13 cellular contexts compared by ENCODE assay signal in the genomic region with DNA sequence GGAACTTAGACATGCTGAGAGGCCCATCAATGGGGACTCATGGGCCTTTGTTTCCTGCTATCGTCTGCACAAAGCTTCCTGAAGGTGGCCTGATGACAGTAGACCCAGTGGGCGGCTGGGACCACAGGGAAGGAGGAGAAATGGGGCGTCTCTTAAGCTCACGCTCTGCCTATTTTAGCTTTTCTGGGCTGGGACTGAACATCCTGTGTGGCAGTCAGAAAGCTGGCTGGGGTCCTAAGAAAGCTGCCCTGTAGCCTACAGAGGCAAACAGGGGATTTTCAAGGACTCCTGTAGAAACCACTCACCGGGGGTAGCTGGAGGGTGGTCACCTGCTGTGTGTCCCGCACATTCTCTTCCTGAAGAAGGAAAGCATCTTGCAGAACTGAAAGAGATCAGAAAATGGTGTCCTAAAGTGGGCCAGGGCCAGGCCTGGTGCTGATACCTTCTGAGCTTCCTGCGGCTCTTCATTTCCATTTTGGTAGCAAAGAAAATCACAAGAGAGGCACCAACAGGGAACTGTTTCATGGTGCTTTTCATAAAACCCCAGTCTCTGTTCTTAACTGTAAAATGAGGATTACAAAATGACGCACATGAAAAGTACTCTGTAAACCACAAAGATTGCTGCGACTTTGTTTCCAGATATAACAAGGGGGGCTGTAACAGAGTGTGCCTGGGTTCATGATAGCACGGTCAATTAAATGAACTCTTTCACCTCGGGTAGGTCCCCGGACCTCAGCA. TPM values are rescaled to one million over a fixed set of nuclear protein-coding genes. Genes with fewer than 3 reads are reported as not detected.
DNase-seq lines count a peak whose midpoint lies in the region; ATAC-seq, FAIRE-seq and TF ChIP-seq lines count a peak whose summit lies in the region.
"Had no signal": no experiment of that assay in that cellular context is flagged by ENCODE, and none has a peak within 500 bp of the region (broad histone marks: within the 10 kb centered on the region; RNA-seq: fewer than 3 reads in every experiment).

No MANE protein-coding gene starts in this region.

- peak overlapping the region; percentile 79 for H3K4me2 ChIP-seq in OCI-LY3 (ENCODE audit: low read length)
- H3K4me2 ChIP-seq in endothelial cell of umbilical vein (ENCODE audit: insufficient read depth, low read length): no peak overlapping the region

- intact Hi-C loops in endothelial cell of umbilical vein (cut with micrococcal nuclease): no loop called here

- dilution Hi-C loops in endothelial cell of umbilical vein (cut with MboI; ENCODE audit: extremely low pct_ligation_motif_present, low sequenced_read_pairs): no loop called here

- peak overlapping the region; percentile 92 for H3K27ac ChIP-seq in OCI-LY3 (ENCODE audit: low read length)
- H3K27ac ChIP-seq in endothelial cell of umbilical vein (ENCODE audit: insufficient read depth, low read depth, low read length): no peak overlapping the region

- FAIRE-seq in endothelial cell of umbilical vein (lab: Jason Lieb, UNC): peak; percentile 52
- FAIRE-seq in GM12891 (lab: Jason Lieb, UNC): no peak
- FAIRE-seq: urothelium cell line had no signal

- H3K79me2 ChIP-seq in OCI-LY3 (ENCODE audit: low read length): peaks cover 7% of the 10 kb centered on the region
- peaks cover 5% of the 10 kb centered on the region for H3K79me2 ChIP-seq in endothelial cell of umbilical vein (ENCODE audit: control insufficient read depth, insufficient read depth, low read length)

- no peak overlapping the region for H2AFZ ChIP-seq in OCI-LY3 (ENCODE audit: low read depth, low read length)
- no peak overlapping the region for H2AFZ ChIP-seq in endothelial cell of umbilical vein (ENCODE audit: low read depth, low read length)

- peaks cover 57% of the 10 kb centered on the region for H3K4me1 ChIP-seq in OCI-LY3 (ENCODE audit: low read length)
- peaks cover 4% of the 10 kb centered on the region for H3K4me1 ChIP-seq in endothelial cell of umbilical vein (ENCODE audit: control insufficient read depth, extremely low read depth, insufficient read depth, low read length)

- H3K27me3 ChIP-seq in OCI-LY3 (ENCODE audit: low read depth, low read length): no peaks in the 10 kb centered on the region
- no peaks in the 10 kb centered on the region for H3K27me3 ChIP-seq in endothelial cell of umbilical vein (ENCODE audit: control insufficient read depth in 2 of 2, insufficient read depth in 2 of 2, low read length in 2 of 2)

- H3K9me3 ChIP-seq in OCI-LY3 (ENCODE audit: insufficient read depth, low read length) (no peaks in the 10 kb centered on the region), endothelial cell of umbilical vein (replicated peaks; ENCODE audit: control insufficient read depth, insufficient read depth, low read length) (no peaks in the 10 kb centered on the region)

- H3K9ac ChIP-seq in OCI-LY3 (ENCODE audit: low read length) (peak overlapping the region; percentile 69), endothelial cell of umbilical vein (replicated peaks; ENCODE audit: extremely low read depth, insufficient read depth, low read length) (no peak overlapping the region)

- no peak for TF ChIP-seq POLR2A in endothelial cell of umbilical vein (IDR thresholded peaks at IDR 0.05; ENCODE audit: low read depth, low read length)
- TF ChIP-seq POLR2A in GM12891 (IDR thresholded peaks at IDR 0.05; ENCODE audit: low read depth, low read length): no peak

- BruUV-seq in endothelial cell of umbilical vein (replicated peaks; lab: Mats Ljungman, UMichigan): no TSS peak

- peak; percentile 28 for ATAC-seq in GM18520 (IDR thresholded peaks at IDR 0.05; ENCODE audit: unreplicated experiment)
- peak; percentile 42 for ATAC-seq in GM21619 (IDR thresholded peaks at IDR 0.05; ENCODE audit: unreplicated experiment)
- no peak for ATAC-seq in GM18868 (IDR thresholded peaks at IDR 0.05; ENCODE audit: unreplicated experiment)

- TF ChIP-seq CTCF in OCI-LY3 (IDR thresholded peaks at IDR 0.05; ENCODE audit: low read depth, low read length): no peak
- no peak for TF ChIP-seq CTCF in endothelial cell of umbilical vein (IDR thresholded peaks at IDR 0.05; ENCODE audit: extremely low read depth in 1 of 2, insufficient read depth in 1 of 2, low read depth in 1 of 2, low read length in 2 of 2)

- H3K36me3 ChIP-seq in OCI-LY3 (replicated peaks; ENCODE audit: low read depth, low read length): peaks cover 62% of the 10 kb centered on the region
- peaks cover 8 to 20% of the 10 kb centered on the region in 2 experiments for H3K36me3 ChIP-seq in endothelial cell of umbilical vein (ENCODE audit: control insufficient read depth in 2 of 2, extremely low read depth in 1 of 2, insufficient read depth in 2 of 2, low read length in 2 of 2)

- H3K9me1 ChIP-seq in endothelial cell of umbilical vein (replicated peaks; ENCODE audit: control insufficient read depth, extremely low read depth, insufficient read depth, low read length): no peaks in the 10 kb centered on the region

- H3K4me3 ChIP-seq in OCI-LY3 (ENCODE audit: low read length) (peak overlapping the region; percentile 62), endothelial cell of umbilical vein (replicated peaks in 1 of 3; ENCODE audit: insufficient read depth in 1 of 3, low read depth in 1 of 3, low read length in 3 of 3) (no peak overlapping the region)

- CTCF ChIA-PET in endothelial cell of umbilical vein (lab: Charles Lee): no interaction called here

- H4K20me1 ChIP-seq in OCI-LY3 (ENCODE audit: insufficient read depth, low read length) (no peaks in the 10 kb centered on the region), endothelial cell of umbilical vein (replicated peaks; ENCODE audit: control insufficient read depth, extremely low read depth, insufficient read depth, low read length) (no peaks in the 10 kb centered on the region)

- DNase-seq in endothelial cell of umbilical vein (ENCODE audit: low read depth, low spot score) (no peak), epidermal melanocyte (ENCODE audit: insufficient read length, low spot score) (no peak), NCI-H187 treated with DMSO at 0.1 percent for 48 hours (lab: John Stamatoyannopoulos, UW) (no peak), GM12891 (ENCODE audit: insufficient read length, low spot score) (no peak)
- DNase-seq: activated effector memory CD4-positive, alpha-beta T cell treated with Interleukin-2 at 50 U/mL for 16 hours; DMS53; NCI-H82; SW 1271 had no signal

- POLR2A ChIA-PET in endothelial cell of umbilical vein (lab: Charles Lee): no interaction called here

TF ChIP-seq in endothelial cell of umbilical vein, 7 proteins besides CTCF, POLR2A, EP300 and RAD21:
- no peak for TF ChIP-seq GATA2 (IDR thresholded peaks at IDR 0.05; ENCODE audit: insufficient read depth, insufficient read length, low read depth, low read length)
- TF ChIP-seq, protein P1, sequence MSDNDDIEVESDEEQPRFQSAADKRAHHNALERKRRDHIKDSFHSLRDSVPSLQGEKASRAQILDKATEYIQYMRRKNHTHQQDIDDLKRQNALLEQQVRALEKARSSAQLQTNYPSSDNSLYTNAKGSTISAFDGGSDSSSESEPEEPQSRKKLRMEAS (IDR thresholded peaks at IDR 0.05; ENCODE audit: insufficient read depth, insufficient read length): no peak
- TF ChIP-seq POLR2AphosphoS5 (IDR thresholded peaks at IDR 0.05; ENCODE audit: insufficient read depth, low read depth, low read length): no peak
- no peak for TF ChIP-seq JUN (IDR thresholded peaks at IDR 0.05; ENCODE audit: borderline replicate concordance, insufficient read depth, insufficient read length, low read depth)
- TF ChIP-seq MYC (IDR thresholded peaks at IDR 0.05; ENCODE audit: low read depth, low read length): no peak
- no peak for TF ChIP-seq FOS (IDR thresholded peaks at IDR 0.05; ENCODE audit: borderline replicate concordance, insufficient read depth, low read length)
- TF ChIP-seq EZH2 (IDR thresholded peaks at IDR 0.05; ENCODE audit: borderline replicate concordance, low read depth, low read length, severe bottlenecking): no peak

TF ChIP-seq in GM12891, 5 proteins besides CTCF, POLR2A, EP300 and RAD21:
- TF ChIP-seq SPI1 (IDR thresholded peaks at IDR 0.05; ENCODE audit: low read depth, low read length) (no peak), TAF1 (IDR thresholded peaks at IDR 0.05; ENCODE audit: low read depth, low read length) (no peak), POU2F2 (IDR thresholded peaks at IDR 0.05; ENCODE audit: low read depth, low read length) (no peak), PAX5 (IDR thresholded peaks at IDR 0.05; ENCODE audit: insufficient read depth, low read length, severe bottlenecking) (no peak), POLR2AphosphoS5 (IDR thresholded peaks at IDR 0.05; ENCODE audit: low read depth, low read length) (no peak)

RNA-seq across cellular contexts. Expression of a gene that starts 8.6 kb away (rescaled TPM):
- total RNA-seq in endothelial cell of umbilical vein: 42.4 and 46.0 TPM in 2 replicates
- 22.4 and 23.6 TPM in 2 replicates for polyA plus RNA-seq in endothelial cell of umbilical vein
- polyA plus RNA-seq in endothelial cell of umbilical vein (2011; cell fraction: cytosol; rRNA removed): 23.8 and 27.8 TPM in 2 replicates
- 26.8 and 28.9 TPM in 2 replicates for polyA plus RNA-seq in endothelial cell of umbilical vein (2011; cell fraction: nucleus; rRNA removed)
- polyA plus RNA-seq in endothelial cell of umbilical vein (2012): 17.9 and 21.7 TPM in 2 replicates
- 40.9 and 45.0 TPM in 2 replicates for polyA minus RNA-seq in endothelial cell of umbilical vein
- polyA minus RNA-seq in endothelial cell of umbilical vein (2011; cell fraction: cytosol; rRNA and poly(A)+ RNA removed): 25.3 TPM
- 20.0 and 24.3 TPM in 2 replicates for polyA minus RNA-seq in endothelial cell of umbilical vein (2011; cell fraction: nucleus; rRNA and poly(A)+ RNA removed)
- 10.1 TPM for polyA plus RNA-seq in GM12891 (2012; ENCODE audit: low read depth, missing spikeins)
